In genomic region chr18:48195782-48196181, GRCh38 we compare ENCODE assay signal across 18 cellular contexts.
DNase-seq lines count a peak whose midpoint lies in the region; TF ChIP-seq lines count a peak whose summit lies in the region.
"Had no signal": no experiment of that assay in that cellular context is flagged by ENCODE, and none has a peak within 500 bp of the region (broad histone marks: within the 10 kb centered on the region; RNA-seq: fewer than 3 reads in every experiment).

No MANE protein-coding gene starts in this region.

- H2BK12ac ChIP-seq in H9 (ENCODE audit: insufficient read length, low read depth, low read length) = no peak overlapping the region

- H3K4me1 ChIP-seq in H9 (ENCODE audit: insufficient read depth, low read length) = no peaks in the 10 kb centered on the region
- H3K4me1 ChIP-seq: BLaER1, Caco-2 had no signal

- H3K9me3 ChIP-seq in MG63 = no peaks in the 10 kb centered on the region
- no peaks in the 10 kb centered on the region for H3K9me3 ChIP-seq in H9 (ENCODE audit: control insufficient read depth, low read depth, low read length)
- H3K9me3 ChIP-seq: BLaER1, Caco-2 had no signal

- H4K91ac ChIP-seq in H9 (ENCODE audit: insufficient read length, low read depth, low read length) = no peak overlapping the region

- H3K4ac ChIP-seq in H9 (ENCODE audit: low read depth, low read length) = no peak overlapping the region

- no peak overlapping the region for H3T11ph ChIP-seq in H9 (ENCODE audit: low read length)

- H3K56ac ChIP-seq in H9 (ENCODE audit: insufficient read length, low read depth, low read length) = no peak overlapping the region

- H3K4me1 Mint-ChIP-seq in H9 = peaks cover 9 to 11% of the 10 kb centered on the region in 2 experiments
- H3K4me1 Mint-ChIP-seq: B cell; CD4-positive, CD25-positive, alpha-beta regulatory T cell had no signal

- no peaks in the 10 kb centered on the region for H3K36me3 Mint-ChIP-seq in H9 (ENCODE audit: insufficient read depth in 1 of 3, low read depth in 3 of 3)
- H3K36me3 Mint-ChIP-seq: CD4-positive, CD25-positive, alpha-beta regulatory T cell; CD8-positive, alpha-beta T cell had no signal

- H3K9me3 Mint-ChIP-seq in H9 = peaks cover 0 to 1% of the 10 kb centered on the region in 2 experiments; a peak in 2 of 5 replicates

- no peak overlapping the region for H3K9ac ChIP-seq in H9 (ENCODE audit: extremely low read depth, insufficient read length, low read length)
- H3K9ac ChIP-seq: BLaER1 had no signal

- H3K27ac Mint-ChIP-seq in H9 = no peak overlapping the region
- H3K27ac Mint-ChIP-seq: B cell; CD4-positive, CD25-positive, alpha-beta regulatory T cell; CD8-positive, alpha-beta T cell had no signal

- H3K18ac ChIP-seq in H9 (ENCODE audit: insufficient read length, low read depth, low read length) = no peak overlapping the region

- no peak overlapping the region for H2BK5ac ChIP-seq in H9 (ENCODE audit: insufficient read length, low read length)

- no peaks in the 10 kb centered on the region for H4K20me1 ChIP-seq in H9 (ENCODE audit: control insufficient read depth, insufficient read depth, insufficient read length)
- H4K20me1 ChIP-seq: BLaER1 had no signal

- no peaks in the 10 kb centered on the region for H3K79me2 ChIP-seq in H9 (ENCODE audit: insufficient read depth, low read length)

- no peak overlapping the region for H3K4me3 Mint-ChIP-seq in H9
- H3K4me3 Mint-ChIP-seq: B cell; CD4-positive, CD25-positive, alpha-beta regulatory T cell; CD8-positive, alpha-beta T cell had no signal

- H3K23me2 ChIP-seq in H9 (ENCODE audit: insufficient read length, low read depth, low read length, poor library complexity, severe bottlenecking) = no peaks in the 10 kb centered on the region

- no peak overlapping the region for H2AK5ac ChIP-seq in H9 (ENCODE audit: insufficient read length, low read length)

- H3K27me3 ChIP-seq in MG63 (no peaks in the 10 kb centered on the region), H9 (ENCODE audit: insufficient read depth, low read length) (no peaks in the 10 kb centered on the region)
- H3K27me3 ChIP-seq: BLaER1 had no signal

- H4K5ac ChIP-seq in H9 (ENCODE audit: insufficient read length, low read depth, low read length) = no peak overlapping the region

- no peak overlapping the region for H3K4me2 ChIP-seq in H9 (ENCODE audit: insufficient read depth, insufficient read length, low read length)
- H3K4me2 ChIP-seq: BLaER1 had no signal

- no peak overlapping the region for H3K14ac ChIP-seq in H9 (ENCODE audit: insufficient read depth, low read length)

- H3K27me3 Mint-ChIP-seq in H9 (ENCODE audit: low read depth) = peaks cover 20% of the 10 kb centered on the region

- no peaks in the 10 kb centered on the region for H3K36me3 ChIP-seq in MG63
- H3K36me3 ChIP-seq: BLaER1 had no signal

- H3K4me3 ChIP-seq in MG63 = no peak overlapping the region
- H3K4me3 ChIP-seq: BLaER1, GM12878 had no signal

- H2AFZ ChIP-seq in H9 (ENCODE audit: low read length) = no peak overlapping the region

- H2BK120ac ChIP-seq in H9 (ENCODE audit: low read depth, low read length, poor library complexity, severe bottlenecking) = no peak overlapping the region

- no peak overlapping the region for H2BK15ac ChIP-seq in H9 (ENCODE audit: low read depth, low read length)

- no peak overlapping the region for H3K23ac ChIP-seq in H9 (ENCODE audit: insufficient read length, low read depth, low read length)

- H4K8ac ChIP-seq in H9 (replicated peaks; ENCODE audit: insufficient read length, low read depth, low read length) = no peak overlapping the region

- DNase-seq in MG63 = peak; percentile 17
- DNase-seq in cerebellar cortex (ENCODE audit: low spot score) = peak; percentile 11
- DNase-seq in occipital lobe (lab: John Stamatoyannopoulos, UW) = peak; percentile 13
- no peak for DNase-seq in putamen (ENCODE audit: low spot score)
- DNase-seq in H9 = no peak
- no peak for DNase-seq in cerebellum (ENCODE audit: low spot score)
- DNase-seq: Caco-2; CD4-positive, CD25-positive, alpha-beta regulatory T cell; DMS153; DND-41; GDM1; GOT3; HCEC 1CT had no signal

- H3K27ac ChIP-seq in H9 (ENCODE audit: insufficient read length, low read depth, low read length) = no peak overlapping the region
- H3K27ac ChIP-seq: BLaER1, C4-2B had no signal

- H2BK20ac ChIP-seq in H9 (ENCODE audit: low read depth, low read length, poor library complexity, severe bottlenecking) = no peak overlapping the region

- H3K79me1 ChIP-seq in H9 (ENCODE audit: insufficient read depth, low read depth, low read length, poor library complexity, severe bottlenecking) = no peaks in the 10 kb centered on the region

- TF ChIP-seq CTCF in H9 (conservative IDR thresholded peaks at IDR 0.05) = no peak

Comparison
In these comparisons a context has a peak if more than half of its experiments do, and no peak if none do; other contexts are left out.
1. DNase-seq: peak in MG63 (single experiment), cerebellar cortex (single experiment) and occipital lobe (single experiment); none in putamen (single experiment), H9 (single experiment) and cerebellum (single experiment).